Comparison of ENCODE assay signal across 19 cellular contexts in the genomic region with DNA sequence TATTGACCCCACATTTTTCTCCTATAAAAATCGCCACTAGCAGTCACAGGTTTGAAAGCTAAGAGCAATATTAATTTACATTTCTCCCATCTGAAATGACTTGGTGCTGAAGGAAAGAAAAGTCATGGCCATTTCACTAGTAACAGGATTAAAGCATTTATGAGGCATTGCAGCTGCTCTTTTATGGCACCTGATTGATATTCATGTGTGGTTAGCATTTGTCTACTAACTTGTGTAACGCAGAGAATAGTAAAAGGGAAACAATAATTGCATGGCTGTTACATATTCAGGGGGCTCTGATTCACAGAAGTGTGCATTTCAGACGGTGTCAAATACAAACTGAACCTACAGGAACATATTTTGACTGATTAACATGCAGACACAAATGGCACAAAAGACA. TPM values are rescaled to one million over a fixed set of nuclear protein-coding genes. Genes with fewer than 3 reads are reported as not detected.
A peak's percentile ranks its signal among the peaks of the same experiment; 100 is the strongest.
DNase-seq lines count a peak whose midpoint lies in the region; ATAC-seq and TF ChIP-seq lines count a peak whose summit lies in the region.
"Had no signal": no experiment of that assay in that cellular context is flagged by ENCODE, and none has a peak within 500 bp of the region (broad histone marks: within the 10 kb centered on the region; RNA-seq: fewer than 3 reads in every experiment).

No MANE protein-coding gene starts in this region.

- WGBS in esophagus muscularis mucosa = 39% methylated on average over 3 of the region's 3 CpGs

- H3K36me3 ChIP-seq in neural progenitor cell = no peaks in the 10 kb centered on the region
- no peaks in the 10 kb centered on the region for H3K36me3 ChIP-seq in esophagus muscularis mucosa

- no peaks in the 10 kb centered on the region for H3K79me2 ChIP-seq in neural progenitor cell (ENCODE audit: low read depth)

- TF ChIP-seq CTCF in endothelial cell (IDR thresholded peaks at IDR 0.05; ENCODE audit: unreplicated experiment) = no peak
- TF ChIP-seq CTCF in neural progenitor cell (IDR thresholded peaks at IDR 0.05) = no peak
- no peak for TF ChIP-seq CTCF in esophagus muscularis mucosa (IDR thresholded peaks at IDR 0.05)

- H3K4me1 ChIP-seq in neural progenitor cell (peaks cover 14% of the 10 kb centered on the region), esophagus muscularis mucosa (peaks cover 0 to 23% (median 20%) of the 10 kb centered on the region in 4 donors)

- H2AFZ ChIP-seq in neural progenitor cell (replicated peaks) = no peak overlapping the region

- peaks cover 17% of the 10 kb centered on the region for H3K27me3 Mint-ChIP-seq in endothelial cell (ENCODE audit: unreplicated experiment)
- H3K27me3 Mint-ChIP-seq in neural progenitor cell (ENCODE audit: insufficient read depth, low read depth) = peaks cover 27% of the 10 kb centered on the region

- H4K20me1 ChIP-seq in neural progenitor cell (ENCODE audit: low read depth) = no peaks in the 10 kb centered on the region

- DNase-seq in NCI-H524 (lab: John Stamatoyannopoulos, UW) (peak; percentile 4 to 64), NCI-H524 treated with DMSO at 0.1 percent for 48 hours (lab: John Stamatoyannopoulos, UW) (no peak), endothelial cell (ENCODE audit: low spot score) (no peak), neural progenitor cell (ENCODE audit: low spot score) (no peak), hypothalamus (lab: John Stamatoyannopoulos, UW) (no peak), esophagus muscularis mucosa (ENCODE audit: extremely low spot score) (no peak), NCI-H526 treated with DMSO at 0.1 percent for 48 hours (lab: John Stamatoyannopoulos, UW) (no peak)
- DNase-seq: GDM1, NCI-H1694, NCI-H2107, NCI-H2227 treated with DMSO at 0.1 percent for 48 hours, NCI-H510A, SW 1271 had no signal

- H3K27ac ChIP-seq in neural progenitor cell (no peak overlapping the region), esophagus muscularis mucosa (replicated peaks in 1 of 4) (no peak overlapping the region)

- H3K9me3 Mint-ChIP-seq in endothelial cell (ENCODE audit: unreplicated experiment) = no peaks in the 10 kb centered on the region
- H3K9me3 Mint-ChIP-seq in neural progenitor cell = peaks cover 21% of the 10 kb centered on the region

- H3K27ac Mint-ChIP-seq in endothelial cell (ENCODE audit: unreplicated experiment) (no peak overlapping the region), neural progenitor cell (no peak overlapping the region)
- H3K27ac Mint-ChIP-seq: CD14-positive monocyte, IgD-negative memory B cell had no signal

- H3K36me3 Mint-ChIP-seq in endothelial cell (ENCODE audit: low read depth, unreplicated experiment) (peaks cover 16% of the 10 kb centered on the region), neural progenitor cell (peaks cover 39% of the 10 kb centered on the region)
- H3K36me3 Mint-ChIP-seq: CD14-positive monocyte, IgD-negative memory B cell had no signal

- H3K4me2 ChIP-seq in neural progenitor cell = no peak overlapping the region

- H3K9me3 ChIP-seq in neural progenitor cell (ENCODE audit: low read depth) (no peaks in the 10 kb centered on the region), esophagus muscularis mucosa (no peaks in the 10 kb centered on the region)

- peaks cover 6% of the 10 kb centered on the region for H3F3A ChIP-seq in neural progenitor cell (ENCODE audit: low read depth)

- no peak overlapping the region for H3K9ac ChIP-seq in neural progenitor cell

- no peak for TF ChIP-seq POLR2A in GM18505 (IDR thresholded peaks at IDR 0.05; ENCODE audit: borderline replicate concordance, extremely low read depth, insufficient read depth, insufficient read length)
- TF ChIP-seq POLR2A in esophagus muscularis mucosa (IDR thresholded peaks at IDR 0.05; ENCODE audit: low read depth) = no peak

- H3K4me3 ChIP-seq in neural progenitor cell (no peak overlapping the region), esophagus muscularis mucosa (no peak overlapping the region)

- no peak for ATAC-seq in GM18505 (IDR thresholded peaks at IDR 0.05; ENCODE audit: unreplicated experiment)
- ATAC-seq: Right ventricle myocardium inferior had no signal

- H3K27me3 ChIP-seq in neural progenitor cell (peaks cover 70% of the 10 kb centered on the region), esophagus muscularis mucosa (peaks cover 0 to 48% (median 18%) of the 10 kb centered on the region in 4 donors)

- peak overlapping the region; percentile 62 for H3K4me3 Mint-ChIP-seq in endothelial cell (ENCODE audit: unreplicated experiment)
- peak overlapping the region; percentile 77 for H3K4me3 Mint-ChIP-seq in neural progenitor cell
- H3K4me3 Mint-ChIP-seq: CD14-positive monocyte, IgD-negative memory B cell had no signal

- TF ChIP-seq EP300 in esophagus muscularis mucosa (IDR thresholded peaks at IDR 0.05) = no peak

- H3K4me1 Mint-ChIP-seq in endothelial cell (ENCODE audit: unreplicated experiment) (peaks cover 25% of the 10 kb centered on the region), neural progenitor cell (peaks cover 47% of the 10 kb centered on the region)

- intact Hi-C loops in esophagus muscularis mucosa (cut with DNase I) = no loop called here

RNA-seq across cellular contexts. Expression of gene PCDH19, which starts 5.2 kb away (rescaled TPM):
- total RNA-seq in endothelial cell (ENCODE audit: unreplicated experiment) (34.9 TPM), neural progenitor cell (ENCODE audit: low replicate concordance) (3.4 TPM in 2 replicates), esophagus muscularis mucosa (1 to 10 TPM; 1.2 to 3.8 (median 2.2) TPM)
- total RNA-seq: A172, SK-MEL-5 had no signal

Comparison
In these comparisons a context has a peak if more than half of its experiments do, and no peak if none do; other contexts are left out.
1. DNase-seq: peak in NCI-H524 (2 of 2); none in NCI-H524 treated with DMSO at 0.1 percent for 48 hours (single experiment), endothelial cell (single experiment), neural progenitor cell (single experiment), hypothalamus (0 of 51), esophagus muscularis mucosa (single experiment) and NCI-H526 treated with DMSO at 0.1 percent for 48 hours (single experiment).